Comparison of ENCODE assay signal across 12 cellular contexts in genomic region chr7:25359471-25360059, GRCh38.
A peak's percentile ranks its signal among the peaks of the same experiment; 100 is the strongest.
DNase-seq lines count a peak whose midpoint lies in the region; ATAC-seq, FAIRE-seq and TF ChIP-seq lines count a peak whose summit lies in the region.
"Had no signal": no experiment of that assay in that cellular context is flagged by ENCODE, and none has a peak within 500 bp of the region (broad histone marks: within the 10 kb centered on the region; RNA-seq: fewer than 3 reads in every experiment).

No MANE protein-coding gene starts in this region.

- H3K27ac ChIP-seq in OCI-LY7 (ENCODE audit: low read depth, low read length, poor library complexity, severe bottlenecking) = no peak overlapping the region
- H3K27ac ChIP-seq: esophagus muscularis mucosa had no signal

- FAIRE-seq in urothelium cell line (lab: Jason Lieb, UNC) = no peak

- no peaks in the 10 kb centered on the region for H3K9me3 ChIP-seq in OCI-LY7 (ENCODE audit: low read length)
- H3K9me3 ChIP-seq: esophagus muscularis mucosa, stomach had no signal

- CTCF ChIA-PET in OCI-LY7 (lab: Charles Lee; ENCODE audit: unreplicated experiment) = no interaction called here

- POLR2A ChIA-PET in OCI-LY7 (lab: Charles Lee) = no interaction called here

- no peak overlapping the region for H3K4me2 ChIP-seq in OCI-LY7 (ENCODE audit: low read length)

- DNase-seq in NCI-H1092 (lab: John Stamatoyannopoulos, UW) (peak; percentile 98), NCI-H446 treated with DMSO at 0.1 percent for 48 hours (lab: John Stamatoyannopoulos, UW) (peak; percentile 38), foreskin melanocyte (peak; percentile 61), retinal pigment epithelial cell (ENCODE audit: low read depth) (peak; percentile 61), mucosa of gallbladder (ENCODE audit: low spot score) (no peak), OCI-LY7 (ENCODE audit: low spot score) (no peak), urothelium cell line (ENCODE audit: low spot score) (no peak)
- DNase-seq: Calu3, MV-4-11, stomach had no signal

- no peak for TF ChIP-seq CTCF in retinal pigment epithelial cell (conservative IDR thresholded peaks at IDR 0.05; ENCODE audit: low read depth, low read length)
- TF ChIP-seq CTCF in OCI-LY7 (conservative IDR thresholded peaks at IDR 0.05; ENCODE audit: low read length) = no peak

- H3K4me1 ChIP-seq in OCI-LY7 (ENCODE audit: insufficient read depth, low read length, poor library complexity, severe bottlenecking) = no peaks in the 10 kb centered on the region

- H3K36me3 ChIP-seq in OCI-LY7 (ENCODE audit: insufficient read depth, low read length) = no peaks in the 10 kb centered on the region
- H3K36me3 ChIP-seq: esophagus muscularis mucosa, stomach had no signal

- intact Hi-C loops in OCI-LY7 (cut with micrococcal nuclease; ENCODE audit: unreplicated experiment) = no loop called here

- peak overlapping the region; percentile 30 for H3K4me3 ChIP-seq in retinal pigment epithelial cell (ENCODE audit: low read length)
- no peak overlapping the region for H3K4me3 ChIP-seq in OCI-LY7 (ENCODE audit: low read depth, low read length, poor library complexity, severe bottlenecking)
- H3K4me3 ChIP-seq: esophagus muscularis mucosa, stomach had no signal

- H4K20me1 ChIP-seq in OCI-LY7 (ENCODE audit: insufficient read depth, low read length) = no peaks in the 10 kb centered on the region

- H2AFZ ChIP-seq in OCI-LY7 (ENCODE audit: low read length) = no peak overlapping the region

- H3K79me2 ChIP-seq in OCI-LY7 (ENCODE audit: insufficient read depth, low read depth, low read length) = no peaks in the 10 kb centered on the region

- no peak for ATAC-seq in GM18511 (IDR thresholded peaks at IDR 0.05; ENCODE audit: unreplicated experiment)

- H3K9me2 ChIP-seq in OCI-LY7 (ENCODE audit: insufficient read depth, low read length) = no peaks in the 10 kb centered on the region

- no TSS peak for BruUV-seq in OCI-LY7 (replicated peaks; lab: Mats Ljungman, UMichigan)

Comparison
In these comparisons a context has a peak if more than half of its experiments do, and no peak if none do; other contexts are left out.
1. DNase-seq: peak in NCI-H1092 (single experiment), NCI-H446 treated with DMSO at 0.1 percent for 48 hours (single experiment), foreskin melanocyte (single experiment) and retinal pigment epithelial cell (single experiment); none in mucosa of gallbladder (single experiment), OCI-LY7 (single experiment) and urothelium cell line (single experiment).